Comparison of ENCODE assay signal across 8 cellular contexts in the genomic region with DNA sequence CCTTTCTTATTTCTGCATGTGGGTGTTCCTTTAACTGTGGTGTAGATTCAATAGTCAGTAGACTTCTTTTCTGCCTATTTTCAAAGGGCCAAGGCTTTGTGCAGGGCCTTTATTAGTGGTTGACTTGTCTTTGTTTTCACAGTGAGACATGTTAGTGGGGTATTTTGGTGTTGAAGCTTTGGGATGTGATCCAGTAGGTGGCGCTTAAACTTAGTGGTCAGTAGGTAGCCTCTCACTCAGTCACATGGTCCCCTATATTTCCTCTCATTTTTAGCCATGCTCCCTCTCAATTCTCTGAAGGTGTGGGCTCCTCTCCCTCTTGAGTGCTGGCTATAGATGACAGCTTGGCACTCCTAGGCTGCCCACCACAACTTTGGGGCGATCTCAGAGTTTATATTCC. TPM values are rescaled to one million over a fixed set of nuclear protein-coding genes. Genes with fewer than 3 reads are reported as not detected.
DNase-seq lines count a peak whose midpoint lies in the region; ATAC-seq, FAIRE-seq and TF ChIP-seq lines count a peak whose summit lies in the region.

No MANE protein-coding gene starts in this region.

- H3K27ac Mint-ChIP-seq in natural killer cell, result no peak overlapping the region

- peaks cover 9 to 13% of the 10 kb centered on the region in 2 donors for H3K9me3 Mint-ChIP-seq in natural killer cell

- no peaks in the 10 kb centered on the region for H3K4me1 Mint-ChIP-seq in natural killer cell

- no peak overlapping the region for H4K8ac ChIP-seq in mesenchymal stem cell (ENCODE audit: low read length)

- H3K4me3 ChIP-seq in mesenchymal stem cell (ENCODE audit: insufficient read depth in 1 of 2, low read depth in 1 of 2, low read length in 2 of 2), result no peak overlapping the region

- no peak overlapping the region for H3K23ac ChIP-seq in mesenchymal stem cell (ENCODE audit: low read length in 2 of 2)

- no peak overlapping the region for H2AFZ ChIP-seq in mesenchymal stem cell (ENCODE audit: low read depth, low read length)

- no peak overlapping the region for H2AK5ac ChIP-seq in mesenchymal stem cell (ENCODE audit: low read length, severe bottlenecking)

- no peak overlapping the region for H3K4me3 Mint-ChIP-seq in natural killer cell

- 73% methylated on average over 1 of the region's 2 CpGs for WGBS in mesenchymal stem cell

- H3K9me3 ChIP-seq in mesenchymal stem cell (ENCODE audit: control insufficient read depth, low read length), result peaks cover 11% of the 10 kb centered on the region

- H2BK12ac ChIP-seq in mesenchymal stem cell (ENCODE audit: low read length in 2 of 2), result no peak overlapping the region

- H3K27me3 Mint-ChIP-seq in natural killer cell (ENCODE audit: low read depth in 2 of 2), result peaks cover 20 to 42% of the 10 kb centered on the region in 2 donors

- H3K36me3 ChIP-seq in mesenchymal stem cell (ENCODE audit: control insufficient read depth in 1 of 2, insufficient read depth in 2 of 2, low read depth in 1 of 2, low read length in 2 of 2), result no peaks in the 10 kb centered on the region

- H3K9ac ChIP-seq in mesenchymal stem cell (ENCODE audit: low read length), result no peak overlapping the region

- H3K14ac ChIP-seq in mesenchymal stem cell (ENCODE audit: low read length in 2 of 2), result no peak overlapping the region

- intact Hi-C loops in natural killer cell (cut with micrococcal nuclease), result no loop called here

- no peak overlapping the region for H3K18ac ChIP-seq in mesenchymal stem cell (ENCODE audit: low read depth in 1 of 2, low read length in 2 of 2)

- no peaks in the 10 kb centered on the region for H3K4me1 ChIP-seq in mesenchymal stem cell (ENCODE audit: control insufficient read depth, insufficient read depth, low read depth, low read length)

- no peak overlapping the region for H2BK15ac ChIP-seq in mesenchymal stem cell (ENCODE audit: low read depth, poor library complexity, severe bottlenecking)

- no peaks in the 10 kb centered on the region for H3K27me3 ChIP-seq in mesenchymal stem cell (ENCODE audit: control insufficient read depth in 1 of 2, insufficient read depth in 1 of 2, low read length in 2 of 2)

- no peak overlapping the region for H3K4ac ChIP-seq in mesenchymal stem cell (ENCODE audit: low read depth in 1 of 2, low read length in 2 of 2)

- ATAC-seq in HG03159 (IDR thresholded peaks at IDR 0.05; ENCODE audit: unreplicated experiment) (peak; percentile 70), natural killer cell (no peak), GM18909 (IDR thresholded peaks at IDR 0.05; ENCODE audit: poor library complexity, unreplicated experiment) (no peak)

- peak; percentile 12 for DNase-seq in mesenchymal stem cell
- no peak for DNase-seq in natural killer cell
- no peak for DNase-seq in ecto neural progenitor cell (ENCODE audit: low spot score)
- DNase-seq in GM12891 (ENCODE audit: insufficient read length, low spot score), result no peak

- H2BK120ac ChIP-seq in mesenchymal stem cell (ENCODE audit: low read depth, low read length), result no peak overlapping the region

- no peak overlapping the region for H4K91ac ChIP-seq in mesenchymal stem cell (ENCODE audit: low read length)

- no peak overlapping the region for H3K4me2 ChIP-seq in mesenchymal stem cell (ENCODE audit: low read length, poor library complexity, severe bottlenecking)

- FAIRE-seq in GM12891 (lab: Jason Lieb, UNC), result no peak

- H2BK5ac ChIP-seq in mesenchymal stem cell (ENCODE audit: low read depth, low read length, poor library complexity, severe bottlenecking), result no peak overlapping the region

- H3K36me3 Mint-ChIP-seq in natural killer cell, result peaks cover 24% of the 10 kb centered on the region

- no peaks in the 10 kb centered on the region for H3K79me1 ChIP-seq in mesenchymal stem cell (replicated peaks; ENCODE audit: low read length, poor library complexity, severe bottlenecking)

- peak; percentile 38; the same call in 1 of the 2 replicates for TF ChIP-seq CTCF in GM12874 (IDR thresholded peaks at IDR 0.05; ENCODE audit: insufficient read depth, low read depth, low read length)
- TF ChIP-seq CTCF in VCaP (conservative IDR thresholded peaks at IDR 0.05), result peak; percentile 16; the same call in 1 of the 2 replicates
- TF ChIP-seq CTCF in natural killer cell (IDR thresholded peaks at IDR 0.05), result no peak

- H3K27ac ChIP-seq in VCaP (no peak overlapping the region), mesenchymal stem cell (ENCODE audit: low read length, poor library complexity, severe bottlenecking) (no peak overlapping the region)

- no peak for TF ChIP-seq POLR2A in GM12891 (IDR thresholded peaks at IDR 0.05; ENCODE audit: low read depth, low read length)

TF ChIP-seq in GM12891, 5 proteins besides CTCF, POLR2A, EP300 and RAD21:
- TF ChIP-seq POU2F2 (IDR thresholded peaks at IDR 0.05; ENCODE audit: low read depth, low read length) (no peak), SPI1 (IDR thresholded peaks at IDR 0.05; ENCODE audit: low read depth, low read length) (no peak), TAF1 (IDR thresholded peaks at IDR 0.05; ENCODE audit: low read depth, low read length) (no peak), POLR2AphosphoS5 (IDR thresholded peaks at IDR 0.05; ENCODE audit: low read depth, low read length) (no peak), PAX5 (IDR thresholded peaks at IDR 0.05; ENCODE audit: insufficient read depth, low read length, severe bottlenecking) (no peak)

RNA-seq across cellular contexts. Expression of gene SLC10A7, which starts 23.4 kb away (rescaled TPM):
- polyA plus RNA-seq in mesenchymal stem cell (2013, experiment 1 of 2), result 8.9 TPM
- 9.1 TPM for polyA plus RNA-seq in mesenchymal stem cell (2013, experiment 2 of 2)
- total RNA-seq in natural killer cell, result 10 to 100 TPM; 16.0 to 29.4 (median 26.3) TPM
- polyA plus RNA-seq in GM12891 (2012; ENCODE audit: low read depth, missing spikeins), result 5.0 TPM
